In genomic region chr17:51955245-51955644, GRCh38 we compare ENCODE assay signal across 9 cellular contexts.
"Had no signal": no experiment of that assay in that cellular context is flagged by ENCODE, and none has a peak within 500 bp of the region (broad histone marks: within the 10 kb centered on the region; RNA-seq: fewer than 3 reads in every experiment).

No MANE protein-coding gene starts in this region.

- H3K9me3 Mint-ChIP-seq: GM23338, H9 had no signal

- H3K27ac ChIP-seq: GM23248 had no signal

- H3K4me3 ChIP-seq: GM23248, GM23338, HAP-1 had no signal

- H3K9me3 ChIP-seq: HAP-1 had no signal

- H3K4me2 ChIP-seq: GM23338 had no signal

- H3K36me3 ChIP-seq: HAP-1 had no signal

- H3K27ac Mint-ChIP-seq: GM23338, H9, HFFc6 had no signal

- H3K9ac ChIP-seq: GM23248 had no signal

- DNase-seq: GM23248, GOT3, H7, H9, HCEC 1CT, HFFc6 had no signal

- H3K4me1 ChIP-seq: HAP-1 had no signal

- ATAC-seq: GM23338, HCT116 had no signal

- H2AFZ ChIP-seq: GM23248, GM23338 had no signal

- H3K4me3 Mint-ChIP-seq: GM23338, H9, HFFc6 had no signal
